Comparison of ENCODE assay signal across 8 cellular contexts in the genomic region with DNA sequence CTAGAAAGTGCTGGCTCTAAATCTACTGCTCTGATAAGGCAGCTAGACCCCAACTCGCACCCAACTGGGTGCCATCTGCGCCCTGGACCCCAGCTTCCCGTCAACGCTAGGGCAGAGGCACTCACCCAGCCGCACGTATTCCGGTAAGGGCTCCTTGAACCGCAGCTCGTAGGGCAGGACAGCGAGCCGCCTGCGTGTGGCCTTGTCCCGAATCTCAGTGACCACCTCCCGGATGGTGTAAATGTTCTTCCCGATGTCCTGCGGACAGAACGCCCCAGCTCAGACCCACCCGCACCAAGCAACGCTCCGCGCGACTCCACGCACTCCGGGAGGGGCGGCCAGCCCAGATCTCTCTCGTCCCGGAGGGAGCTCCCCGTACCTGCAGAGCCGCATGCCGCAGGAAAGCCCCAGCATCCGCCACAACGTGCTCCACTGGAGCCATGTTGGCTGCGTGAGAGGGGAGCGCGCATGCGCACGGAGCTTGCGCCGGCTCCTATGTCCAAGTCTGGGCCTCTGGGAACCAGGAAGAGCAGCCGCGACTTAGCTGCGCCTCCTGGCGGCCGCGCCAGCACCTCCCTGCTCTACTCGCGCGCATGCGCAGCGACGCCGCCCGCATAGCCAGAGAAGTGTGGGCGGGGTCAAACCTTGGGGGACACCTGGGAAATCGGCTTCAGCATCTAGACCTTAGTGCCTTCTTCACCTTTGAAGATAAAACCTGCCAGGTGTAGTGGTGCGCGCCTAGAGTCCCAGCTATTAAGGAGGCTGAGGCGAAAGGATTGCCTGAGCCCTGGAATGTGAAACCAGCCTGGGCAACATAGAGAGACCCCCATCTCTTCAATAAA. TPM values are rescaled to one million over a fixed set of nuclear protein-coding genes. Genes with fewer than 3 reads are reported as not detected.
DNase-seq lines count a peak whose midpoint lies in the region; ATAC-seq, FAIRE-seq and TF ChIP-seq lines count a peak whose summit lies in the region.

Gene NOB1, minus strand, starts transcription at position 458 of the 842 bp plus-strand sequence. Its CDS starts 16 bp downstream, at position 442.

- DNase-seq in DMS 273 treated with DMSO at 0.1 percent for 48 hours (lab: John Stamatoyannopoulos, UW) (peak; percentile 90), HuH-7 (ENCODE audit: low spot score) (peak; percentile 96), endothelial cell of umbilical vein (ENCODE audit: low read depth, low spot score) (peak; percentile 98), middle frontal gyrus (ENCODE audit: extremely low spot score, low spot score) (peak; percentile 96)
- DNase-seq in activated CD8-positive, alpha-beta memory T cell treated with anti-CD3 and anti-CD28 coated beads, Interleukin-2, amount 50 U/mL, for 48 hours: peak; percentile 99
- DNase-seq in stimulated activated CD8-positive, alpha-beta memory T cell treated with anti-CD3 and anti-CD28 coated beads, Interleukin-2, amount 100 ng/mL, for 48 hours (ENCODE audit: low read depth in 2 of 2): peak; percentile 92 to 94

- CTCF ChIA-PET in endothelial cell of umbilical vein (lab: Charles Lee): interaction anchor here (0.7 to 2.9 kb wide), 23 partner anchors 9 to 426 kb away, joined by 3 to 67 read pairs (median 5); partner anchors contain the start of gene NQO1

- no peaks in the 10 kb centered on the region for H3K9me2 ChIP-seq in OCI-LY1 (ENCODE audit: low read depth, low read length)

- dilution Hi-C loops in endothelial cell of umbilical vein (cut with MboI; ENCODE audit: extremely low pct_ligation_motif_present, low sequenced_read_pairs): no loop called here

- H3K4me3 ChIP-seq in OCI-LY1 (ENCODE audit: low read depth, low read length, poor library complexity, severe bottlenecking) (peak within 1 kb of the TSS; percentile 94), endothelial cell of umbilical vein (replicated peaks in 1 of 3; ENCODE audit: insufficient read depth in 1 of 3, low read depth in 1 of 3, low read length in 3 of 3) (peak within 1 kb of the TSS; percentile 39 to 87 (median 82))

- H3F3A ChIP-seq in OCI-LY1 (ENCODE audit: insufficient read depth, low read length): no peaks in the 10 kb centered on the region

- H4K20me1 ChIP-seq in OCI-LY1 (ENCODE audit: insufficient read depth, low read length): no peaks in the 10 kb centered on the region
- no peaks in the 10 kb centered on the region for H4K20me1 ChIP-seq in endothelial cell of umbilical vein (replicated peaks; ENCODE audit: control insufficient read depth, extremely low read depth, insufficient read depth, low read length)

- intact Hi-C loops in endothelial cell of umbilical vein (cut with micrococcal nuclease): loop anchor here (1.0 kb wide), 3 partner anchors 28 to 358 kb away; partner anchors contain the start of gene NQO1

- peak; percentile 90 for FAIRE-seq in endothelial cell of umbilical vein (lab: Jason Lieb, UNC)

- peak; percentile 97 for TF ChIP-seq POLR2A in endothelial cell of umbilical vein (IDR thresholded peaks at IDR 0.05; ENCODE audit: low read depth, low read length)

- H3K4me2 ChIP-seq in OCI-LY1 (ENCODE audit: low read length) (peak within 1 kb of the TSS; percentile 96), endothelial cell of umbilical vein (ENCODE audit: insufficient read depth, low read length) (peak within 1 kb of the TSS; percentile 61)

- TSS peak; percentile 58 for BruUV-seq in endothelial cell of umbilical vein (replicated peaks; lab: Mats Ljungman, UMichigan)

- H3K36me3 ChIP-seq in OCI-LY1 (ENCODE audit: insufficient read depth, low read length) (peaks cover 35% of the 10 kb centered on the region), endothelial cell of umbilical vein (ENCODE audit: control insufficient read depth in 2 of 2, extremely low read depth in 1 of 2, insufficient read depth in 2 of 2, low read length in 2 of 2) (peaks cover 4 to 5% of the 10 kb centered on the region in 2 experiments)

- H3K9me3 ChIP-seq in OCI-LY1 (ENCODE audit: low read length): no peaks in the 10 kb centered on the region
- H3K9me3 ChIP-seq in endothelial cell of umbilical vein (replicated peaks; ENCODE audit: control insufficient read depth, insufficient read depth, low read length): no peaks in the 10 kb centered on the region

- H3K27ac ChIP-seq in OCI-LY1 (ENCODE audit: low read depth, low read length, poor library complexity, severe bottlenecking) (peak within 1 kb of the TSS; percentile 28), endothelial cell of umbilical vein (ENCODE audit: insufficient read depth, low read depth, low read length) (peak within 1 kb of the TSS; percentile 11)

- peak; percentile 84 for ATAC-seq in GM21447 (IDR thresholded peaks at IDR 0.05; ENCODE audit: unreplicated experiment)

- POLR2A ChIA-PET in endothelial cell of umbilical vein (lab: Charles Lee): interaction anchor here (0.6 to 1.5 kb wide), 5 partner anchors 17 to 358 kb away, joined by 3 to 10 read pairs (median 4); partner anchors contain the start of gene NQO1

- TF ChIP-seq CTCF in OCI-LY1 (IDR thresholded peaks at IDR 0.05; ENCODE audit: low read length) (peak; percentile 92), endothelial cell of umbilical vein (IDR thresholded peaks at IDR 0.05; ENCODE audit: extremely low read depth in 1 of 2, insufficient read depth in 1 of 2, low read depth in 1 of 2, low read length in 2 of 2) (peak; percentile 99 to 100)

- H3K27me3 ChIP-seq in OCI-LY1 (ENCODE audit: insufficient read depth, low read length): no peaks in the 10 kb centered on the region
- no peaks in the 10 kb centered on the region for H3K27me3 ChIP-seq in endothelial cell of umbilical vein (ENCODE audit: control insufficient read depth in 2 of 2, insufficient read depth in 2 of 2, low read length in 2 of 2)

- H3K9ac ChIP-seq in OCI-LY1 (ENCODE audit: low read length) (peak within 1 kb of the TSS; percentile 85), endothelial cell of umbilical vein (replicated peaks; ENCODE audit: extremely low read depth, insufficient read depth, low read length) (peak within 1 kb of the TSS; percentile 52)

- H3K4me1 ChIP-seq in OCI-LY1 (ENCODE audit: insufficient read depth, low read length, severe bottlenecking): peaks cover 25% of the 10 kb centered on the region
- peaks cover 8% of the 10 kb centered on the region for H3K4me1 ChIP-seq in endothelial cell of umbilical vein (ENCODE audit: control insufficient read depth, extremely low read depth, insufficient read depth, low read length)

- no peaks in the 10 kb centered on the region for H3K9me1 ChIP-seq in endothelial cell of umbilical vein (replicated peaks; ENCODE audit: control insufficient read depth, extremely low read depth, insufficient read depth, low read length)

- H2AFZ ChIP-seq in OCI-LY1 (ENCODE audit: low read length) (peak within 1 kb of the TSS; percentile 61; the same call in 1 of the 2 replicates), endothelial cell of umbilical vein (ENCODE audit: low read depth, low read length) (peak within 1 kb of the TSS; percentile 63)

- H3K79me2 ChIP-seq in OCI-LY1 (ENCODE audit: insufficient read depth, low read length) (peaks cover 35% of the 10 kb centered on the region), endothelial cell of umbilical vein (ENCODE audit: control insufficient read depth, insufficient read depth, low read length) (peaks cover 38% of the 10 kb centered on the region)

TF ChIP-seq in endothelial cell of umbilical vein, 7 proteins besides CTCF, POLR2A, EP300 and RAD21:
- no peak for TF ChIP-seq FOS (IDR thresholded peaks at IDR 0.05; ENCODE audit: borderline replicate concordance, insufficient read depth, low read length)
- TF ChIP-seq, protein P1, sequence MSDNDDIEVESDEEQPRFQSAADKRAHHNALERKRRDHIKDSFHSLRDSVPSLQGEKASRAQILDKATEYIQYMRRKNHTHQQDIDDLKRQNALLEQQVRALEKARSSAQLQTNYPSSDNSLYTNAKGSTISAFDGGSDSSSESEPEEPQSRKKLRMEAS (IDR thresholded peaks at IDR 0.05; ENCODE audit: insufficient read depth, insufficient read length): peak; percentile 84
- TF ChIP-seq EZH2 (IDR thresholded peaks at IDR 0.05; ENCODE audit: borderline replicate concordance, low read depth, low read length, severe bottlenecking): no peak
- peak; percentile 37 for TF ChIP-seq MYC (IDR thresholded peaks at IDR 0.05; ENCODE audit: low read depth, low read length)
- TF ChIP-seq POLR2AphosphoS5 (IDR thresholded peaks at IDR 0.05; ENCODE audit: insufficient read depth, low read depth, low read length): peak; percentile 97
- no peak for TF ChIP-seq JUN (IDR thresholded peaks at IDR 0.05; ENCODE audit: borderline replicate concordance, insufficient read depth, insufficient read length, low read depth)
- no peak for TF ChIP-seq GATA2 (IDR thresholded peaks at IDR 0.05; ENCODE audit: insufficient read depth, insufficient read length, low read depth, low read length)
TF ChIP-seq in endothelial cell of umbilical vein: peak in this region for 3.

RNA-seq across cellular contexts. Expression of gene NOB1, which starts in this region (rescaled TPM):
- total RNA-seq in endothelial cell of umbilical vein: 58.6 and 65.4 TPM in 2 replicates
- 65.0 and 66.5 TPM in 2 replicates for polyA plus RNA-seq in endothelial cell of umbilical vein
- 79.0 and 82.7 TPM in 2 replicates for polyA plus RNA-seq in endothelial cell of umbilical vein (2011; cell fraction: cytosol; rRNA removed)
- polyA plus RNA-seq in endothelial cell of umbilical vein (2011; cell fraction: nucleus; rRNA removed): 38.3 and 47.5 TPM in 2 replicates
- polyA plus RNA-seq in endothelial cell of umbilical vein (2012): 67.7 and 73.8 TPM in 2 replicates
- polyA minus RNA-seq in endothelial cell of umbilical vein: 43.4 and 47.1 TPM in 2 replicates
- 70.3 TPM for polyA minus RNA-seq in endothelial cell of umbilical vein (2011; cell fraction: cytosol; rRNA and poly(A)+ RNA removed)
- 21.2 and 22.7 TPM in 2 replicates for polyA minus RNA-seq in endothelial cell of umbilical vein (2011; cell fraction: nucleus; rRNA and poly(A)+ RNA removed)

Comparison
In these comparisons a context has a peak if more than half of its experiments do, and no peak if none do; other contexts are left out.
1. Peak in every context shown above with its lines: DNase-seq, ATAC-seq, H3K4me3 ChIP-seq and H3K27ac ChIP-seq.